Comparison of ENCODE assay signal across 28 cellular contexts in the genomic region with DNA sequence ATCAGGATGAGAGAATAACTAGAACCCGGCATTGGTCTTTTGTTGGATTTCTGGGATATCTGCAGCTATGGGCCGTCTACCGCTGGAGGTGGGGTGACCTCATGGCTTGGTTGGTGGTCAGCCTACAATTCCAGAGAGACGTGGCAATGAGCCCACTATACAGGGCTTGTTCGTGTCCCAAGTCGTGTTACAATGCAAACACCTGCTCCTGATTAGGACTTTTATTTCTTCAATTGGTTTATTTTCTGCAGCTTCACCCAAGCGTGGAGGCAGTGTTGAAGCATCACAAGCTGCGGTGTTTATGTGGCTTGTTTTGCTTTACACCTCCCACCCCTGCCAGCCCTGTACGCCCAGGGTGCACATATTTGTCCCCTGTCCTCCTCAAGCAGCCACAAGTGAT.
DNase-seq lines count a peak whose midpoint lies in the region; ATAC-seq, FAIRE-seq and TF ChIP-seq lines count a peak whose summit lies in the region.
"Had no signal": no experiment of that assay in that cellular context is flagged by ENCODE, and none has a peak within 500 bp of the region (broad histone marks: within the 10 kb centered on the region; RNA-seq: fewer than 3 reads in every experiment).

No MANE protein-coding gene starts in this region.

- TF ChIP-seq CTCF in AG10803 (conservative IDR thresholded peaks at IDR 0.05; ENCODE audit: low read length) = no peak
- no peak for TF ChIP-seq CTCF in dorsolateral prefrontal cortex (IDR thresholded peaks at IDR 0.05 in 54 of 56, conservative IDR thresholded peaks at IDR 0.05 in 2 of 56; ENCODE audit: low read depth in 1 of 56, partially characterized antibody in 56 of 56)
- TF ChIP-seq CTCF in osteocyte (IDR thresholded peaks at IDR 0.05) = no peak

- no peak; the same call in 1 of the 2 replicates for TF ChIP-seq EP300 in Ishikawa (IDR thresholded peaks at IDR 0.05; ENCODE audit: borderline replicate concordance)

- no peak overlapping the region for H3K4me3 Mint-ChIP-seq in osteocyte (ENCODE audit: unreplicated experiment)
- no peak overlapping the region for H3K4me3 Mint-ChIP-seq in activated CD8-positive, alpha-beta T cell treated with anti-CD3 and anti-CD28 coated beads, Interleukin-2, amount 10 ng/mL, durations not matched to agents 7 days and 5 days
- H3K4me3 Mint-ChIP-seq: activated B cell treated with CpG ODN at 0.5 μM for 24 hours; activated T-helper 17 cell treated with anti-CD3 and anti-CD28 coated beads, Interleukin-2, amount 50 U/mL, for 72 hours; neural crest cell had no signal

- POLR2A ChIA-PET in activated CD8-positive, alpha-beta T cell treated with anti-CD3 and anti-CD28 coated beads, Interleukin-2, amount 10 ng/mL, durations not matched to agents 7 days and 5 days (lab: Charles Lee) = no interaction called here

- H3K4me3 ChIP-seq in AG10803 (ENCODE audit: low read length) (peak overlapping the region; percentile 3; the same call in 1 of the 2 replicates), dorsolateral prefrontal cortex (no peak overlapping the region)
- H3K4me3 ChIP-seq: A549, esophagus squamous epithelium, psoas muscle, upper lobe of right lung had no signal

- no peaks in the 10 kb centered on the region for H3K27me3 ChIP-seq in dorsolateral prefrontal cortex
- H3K27me3 ChIP-seq: esophagus squamous epithelium, upper lobe of right lung had no signal

- no peak for ATAC-seq in activated CD8-positive, alpha-beta T cell treated with anti-CD3 and anti-CD28 coated beads, Interleukin-2, amount 10 ng/mL, durations not matched to agents 7 days and 5 days
- ATAC-seq: A549; activated naive CD4-positive, alpha-beta T cell treated with anti-CD3 and anti-CD28 coated beads, Interleukin-2, amount 50 U/mL, for 72 hours; activated T-helper 17 cell treated with anti-CD3 and anti-CD28 coated beads, Interleukin-2, amount 50 U/mL, for 72 hours; PC-3; psoas muscle; Right ventricle myocardium inferior; upper lobe of right lung had no signal

- CTCF ChIA-PET in activated CD8-positive, alpha-beta T cell treated with anti-CD3 and anti-CD28 coated beads, Interleukin-2, amount 10 ng/mL, durations not matched to agents 7 days and 5 days (lab: Charles Lee) = no interaction called here

- TF ChIP-seq RAD21 in Ishikawa (IDR thresholded peaks at IDR 0.05; ENCODE audit: low read depth) = no peak

- peak overlapping the region in 43 of 59 donors; percentile 1 to 96 (median 56) for H3K27ac ChIP-seq in dorsolateral prefrontal cortex
- H3K27ac ChIP-seq: A549, psoas muscle had no signal

- H3K4me1 Mint-ChIP-seq in osteocyte (ENCODE audit: unreplicated experiment) = peaks cover 82% of the 10 kb centered on the region
- no peaks in the 10 kb centered on the region for H3K4me1 Mint-ChIP-seq in activated CD8-positive, alpha-beta T cell treated with anti-CD3 and anti-CD28 coated beads, Interleukin-2, amount 10 ng/mL, durations not matched to agents 7 days and 5 days (ENCODE audit: low read depth)
- H3K4me1 Mint-ChIP-seq: activated B cell treated with CpG ODN at 0.5 μM for 24 hours; activated T-helper 17 cell treated with anti-CD3 and anti-CD28 coated beads, Interleukin-2, amount 50 U/mL, for 72 hours had no signal

- H3K27me3 Mint-ChIP-seq in osteocyte (ENCODE audit: unreplicated experiment) = no peaks in the 10 kb centered on the region
- no peaks in the 10 kb centered on the region for H3K27me3 Mint-ChIP-seq in activated CD8-positive, alpha-beta T cell treated with anti-CD3 and anti-CD28 coated beads, Interleukin-2, amount 10 ng/mL, durations not matched to agents 7 days and 5 days (ENCODE audit: low read depth)
- H3K27me3 Mint-ChIP-seq: activated B cell treated with CpG ODN at 0.5 μM for 24 hours had no signal

- peak; percentile 92 for DNase-seq in AG10803 (ENCODE audit: low read depth)
- no peak for DNase-seq in dorsolateral prefrontal cortex
- DNase-seq in osteocyte (ENCODE audit: extremely low spot score, unreplicated experiment) = no peak
- DNase-seq in activated CD8-positive, alpha-beta T cell treated with anti-CD3 and anti-CD28 coated beads, Interleukin-2, amount 10 ng/mL, durations not matched to agents 7 days and 5 days = no peak
- no peak for DNase-seq in GM19239 (ENCODE audit: insufficient read length, low spot score)
- DNase-seq in DMS153 (lab: John Stamatoyannopoulos, UW) = no peak
- no peak for DNase-seq in posterior cingulate gyrus
- DNase-seq: activated B cell treated with CpG ODN at 0.5 μM for 24 hours; activated CD4-positive, alpha-beta T cell treated with anti-CD3 and anti-CD28 coated beads, Interleukin-2, amount 50 U/mL, for 4 hours; activated CD8-positive, alpha-beta memory T cell treated with anti-CD3 and anti-CD28 coated beads, Interleukin-2, amount 50 U/mL, for 48 hours; C1 segment of cervical spinal cord; esophagus squamous epithelium; HCEC 1CT; NCI-H1092; NCI-H2029; NCI-H345; PC-3; T1000; upper lobe of right lung had no signal

- no peaks in the 10 kb centered on the region for H3K36me3 Mint-ChIP-seq in osteocyte (ENCODE audit: unreplicated experiment)
- no peaks in the 10 kb centered on the region for H3K36me3 Mint-ChIP-seq in activated CD8-positive, alpha-beta T cell treated with anti-CD3 and anti-CD28 coated beads, Interleukin-2, amount 10 ng/mL, durations not matched to agents 7 days and 5 days (ENCODE audit: low read depth)
- H3K36me3 Mint-ChIP-seq: activated naive CD4-positive, alpha-beta T cell treated with anti-CD3 and anti-CD28 coated beads, Interleukin-2, amount 50 U/mL, for 72 hours had no signal

- no peaks in the 10 kb centered on the region for H3K9me3 Mint-ChIP-seq in osteocyte (ENCODE audit: unreplicated experiment)
- no peaks in the 10 kb centered on the region for H3K9me3 Mint-ChIP-seq in activated CD8-positive, alpha-beta T cell treated with anti-CD3 and anti-CD28 coated beads, Interleukin-2, amount 10 ng/mL, durations not matched to agents 7 days and 5 days (ENCODE audit: insufficient read depth)
- H3K9me3 Mint-ChIP-seq: activated B cell treated with CpG ODN at 0.5 μM for 24 hours; activated naive CD4-positive, alpha-beta T cell treated with anti-CD3 and anti-CD28 coated beads, Interleukin-2, amount 50 U/mL, for 72 hours; activated T-helper 17 cell treated with anti-CD3 and anti-CD28 coated beads, Interleukin-2, amount 50 U/mL, for 72 hours; neural crest cell had no signal

- intact Hi-C loops in dorsolateral prefrontal cortex (cut with DNase I) = no loop called here
- intact Hi-C loops in posterior cingulate gyrus (cut with DNase I) = no loop called here

- FAIRE-seq in GM19239 (lab: Jason Lieb, UNC) = no peak
- FAIRE-seq: A549, colon, islet of Langerhans had no signal

- H3K27ac Mint-ChIP-seq in osteocyte (ENCODE audit: unreplicated experiment) = peak overlapping the region; percentile 96
- H3K27ac Mint-ChIP-seq in activated CD8-positive, alpha-beta T cell treated with anti-CD3 and anti-CD28 coated beads, Interleukin-2, amount 10 ng/mL, durations not matched to agents 7 days and 5 days = no peak overlapping the region
- H3K27ac Mint-ChIP-seq: activated B cell treated with CpG ODN at 0.5 μM for 24 hours; activated naive CD4-positive, alpha-beta T cell treated with anti-CD3 and anti-CD28 coated beads, Interleukin-2, amount 50 U/mL, for 72 hours; activated T-helper 17 cell treated with anti-CD3 and anti-CD28 coated beads, Interleukin-2, amount 50 U/mL, for 72 hours had no signal

TF ChIP-seq in Ishikawa, 13 proteins besides CTCF, POLR2A, EP300 and RAD21:
- TF ChIP-seq TCF12 (IDR thresholded peaks at IDR 0.05; ENCODE audit: low read depth) (peak; percentile 22; the same call in 1 of the 2 replicates), TAF1 (IDR thresholded peaks at IDR 0.05; ENCODE audit: low read depth) (no peak)
TF ChIP-seq in Ishikawa: peak in this region for 1.
